Comparison of ENCODE assay signal across 8 cellular contexts in genomic region chr1:7962011-7962335, GRCh38. TPM values are rescaled to one million over a fixed set of nuclear protein-coding genes. Genes with fewer than 3 reads are reported as not detected.
DNase-seq lines count a peak whose midpoint lies in the region; ATAC-seq lines count a peak whose summit lies in the region.

No MANE protein-coding gene starts in this region.

- no peaks in the 10 kb centered on the region for H3K27me3 Mint-ChIP-seq in activated T-cell treated with anti-CD3 and anti-CD28 coated beads, Interleukin-2, amount 50 U/mL, for 24 hours

- H3K9me3 ChIP-seq in stomach smooth muscle (ENCODE audit: control insufficient read depth in 2 of 2, low read length in 2 of 2), result no peaks in the 10 kb centered on the region

- no peaks in the 10 kb centered on the region for H3K27me3 ChIP-seq in stomach smooth muscle (ENCODE audit: control insufficient read depth in 1 of 2, insufficient read depth in 2 of 2, low read length in 2 of 2)

- H3K27ac ChIP-seq in stomach smooth muscle (ENCODE audit: low read length), result peak overlapping the region; percentile 89

- peak overlapping the region; percentile 91 to 96 for H3K9ac ChIP-seq in stomach smooth muscle (ENCODE audit: low read length in 2 of 2)

- peak overlapping the region; percentile 99 for H3K4me3 Mint-ChIP-seq in activated T-cell treated with anti-CD3 and anti-CD28 coated beads, Interleukin-2, amount 50 U/mL, for 24 hours

- H3K36me3 Mint-ChIP-seq in activated T-cell treated with anti-CD3 and anti-CD28 coated beads, Interleukin-2, amount 50 U/mL, for 24 hours (ENCODE audit: low read depth), result peaks cover 64% of the 10 kb centered on the region

- peaks cover 10% of the 10 kb centered on the region for H3K4me1 ChIP-seq in stomach smooth muscle (ENCODE audit: control insufficient read depth, insufficient read depth, low read length)

- ATAC-seq in HG03135 (IDR thresholded peaks at IDR 0.05; ENCODE audit: unreplicated experiment) (peak; percentile 12), sciatic nerve (no peak)

- H3K4me3 ChIP-seq in iPS-11a (ENCODE audit: low read depth, low read length), result peak overlapping the region; percentile 88
- H3K4me3 ChIP-seq in stomach smooth muscle (ENCODE audit: low read length in 2 of 2), result peak overlapping the region; percentile 84 to 92

- DNase-seq in activated CD4-positive, alpha-beta T cell treated with anti-CD3 and anti-CD28 coated beads for 4 hours, result peak; percentile 53 to 59
- DNase-seq in activated CD4-positive, alpha-beta T cell treated with anti-CD3 and anti-CD28 coated beads for 48 hours, result no peak
- DNase-seq in activated T-cell treated with anti-CD3 and anti-CD28 coated beads, Interleukin-2, amount 50 U/mL, for 24 hours, result no peak
- no peak for DNase-seq in NCI-H748 (lab: John Stamatoyannopoulos, UW; ENCODE audit: unreplicated experiment)
- no peak for DNase-seq in sciatic nerve (ENCODE audit: low spot score)

- intact Hi-C loops in sciatic nerve (cut with DNase I), result no loop called here

- H3K36me3 ChIP-seq in stomach smooth muscle (ENCODE audit: control insufficient read depth in 2 of 2, insufficient read depth in 2 of 2, low read length in 2 of 2), result peaks cover 25 to 28% of the 10 kb centered on the region in 2 donors

- H3K9me3 Mint-ChIP-seq in activated T-cell treated with anti-CD3 and anti-CD28 coated beads, Interleukin-2, amount 50 U/mL, for 24 hours, result no peaks in the 10 kb centered on the region

- peak overlapping the region; percentile 99 for H3K27ac Mint-ChIP-seq in activated T-cell treated with anti-CD3 and anti-CD28 coated beads, Interleukin-2, amount 50 U/mL, for 24 hours

- peaks cover 63% of the 10 kb centered on the region for H3K4me1 Mint-ChIP-seq in activated T-cell treated with anti-CD3 and anti-CD28 coated beads, Interleukin-2, amount 50 U/mL, for 24 hours (ENCODE audit: low read depth)

RNA-seq across cellular contexts. Expression of gene PARK7, which starts 0.5 kb away (rescaled TPM):
- total RNA-seq in sciatic nerve, result 249 TPM

RNA-seq across cellular contexts. Expression of gene TNFRSF9, which starts 21.3 kb away (rescaled TPM):
- 0.27 TPM for total RNA-seq in sciatic nerve

Comparison
In these comparisons a context has a peak if more than half of its experiments do, and no peak if none do; other contexts are left out.
1. DNase-seq: peak in activated CD4-positive, alpha-beta T cell treated with anti-CD3 and anti-CD28 coated beads for 4 hours (2 of 2); none in activated CD4-positive, alpha-beta T cell treated with anti-CD3 and anti-CD28 coated beads for 48 hours (single experiment), activated T-cell treated with anti-CD3 and anti-CD28 coated beads, Interleukin-2, amount 50 U/mL, for 24 hours (single experiment), NCI-H748 (single experiment) and sciatic nerve (single experiment).